12 cellular contexts compared by ENCODE assay signal in genomic region chr9:131706608-131706970, GRCh38. TPM values are rescaled to one million over a fixed set of nuclear protein-coding genes. Genes with fewer than 3 reads are reported as not detected.
DNase-seq lines count a peak whose midpoint lies in the region; ATAC-seq and TF ChIP-seq lines count a peak whose summit lies in the region.
"Had no signal": no experiment of that assay in that cellular context is flagged by ENCODE, and none has a peak within 500 bp of the region (broad histone marks: within the 10 kb centered on the region; RNA-seq: fewer than 3 reads in every experiment).

No MANE protein-coding gene starts in this region.

- H3K79me2 ChIP-seq in ACC112 (ENCODE audit: control insufficient read depth, insufficient read depth, low read length, unreplicated experiment) (peaks cover 59% of the 10 kb centered on the region), GM23248 (ENCODE audit: insufficient read depth) (peaks cover 87% of the 10 kb centered on the region)

- H3K27me3 Mint-ChIP-seq in chondrocyte (ENCODE audit: low read depth), result no peaks in the 10 kb centered on the region
- no peaks in the 10 kb centered on the region for H3K27me3 Mint-ChIP-seq in natural killer cell (ENCODE audit: low read depth in 2 of 2)

- H3K27me3 ChIP-seq in ACC112 (ENCODE audit: insufficient read depth, low read length) (no peaks in the 10 kb centered on the region), GM23248 (replicated peaks; ENCODE audit: insufficient read depth) (no peaks in the 10 kb centered on the region)

- 96 to 98% methylated on average over 6 of the region's 6 CpGs for WGBS in GM23248 (ENCODE audit: low coverage in 1 of 2, low lambda C conversion rate in 2 of 2, missing lambda C conversion rate in 2 of 2), 2 experiments

- in situ Hi-C loops in GM23248 (cut with MboI), result no loop called here

- H3K4me1 ChIP-seq in ACC112 (ENCODE audit: control insufficient read depth, insufficient read depth, low read length, unreplicated experiment) (peaks cover 37% of the 10 kb centered on the region), GM23248 (ENCODE audit: insufficient read depth) (peaks cover 42% of the 10 kb centered on the region)

- H3K9me3 ChIP-seq in GM23248 (ENCODE audit: low read depth), result no peaks in the 10 kb centered on the region

- peaks cover 22% of the 10 kb centered on the region for H3F3A ChIP-seq in GM23248 (ENCODE audit: insufficient read depth)

- H3K4me3 Mint-ChIP-seq in chondrocyte (ENCODE audit: unreplicated experiment) (no peak overlapping the region), natural killer cell (peak overlapping the region; percentile 22)
- H3K4me3 Mint-ChIP-seq: nephron had no signal

- no peaks in the 10 kb centered on the region for H3K36me3 Mint-ChIP-seq in chondrocyte (ENCODE audit: low read depth)
- H3K36me3 Mint-ChIP-seq in natural killer cell, result no peaks in the 10 kb centered on the region

- TF ChIP-seq CTCF in chondrocyte (IDR thresholded peaks at IDR 0.05), result no peak
- no peak for TF ChIP-seq CTCF in natural killer cell (IDR thresholded peaks at IDR 0.05)

- no peaks in the 10 kb centered on the region for H4K20me1 ChIP-seq in GM23248 (ENCODE audit: insufficient read depth)

- H2AFZ ChIP-seq in ACC112 (ENCODE audit: low read length, unreplicated experiment) (no peak overlapping the region), GM23248 (no peak overlapping the region)

- peak overlapping the region; percentile 90 for H3K27ac ChIP-seq in ACC112 (ENCODE audit: low read depth, low read length)
- H3K27ac ChIP-seq in GM23248, result peak overlapping the region; percentile 91

- DNase-seq in GM23248 (no peak), chondrocyte (ENCODE audit: low spot score) (no peak), natural killer cell (no peak), SKM-1 treated with dmso at 0.1 percent for 144 hours (lab: John Stamatoyannopoulos, UW; ENCODE audit: unreplicated experiment) (no peak), NCI-H2227 (lab: John Stamatoyannopoulos, UW; ENCODE audit: unreplicated experiment) (no peak), amniotic stem cell (lab: John Stamatoyannopoulos, UW) (no peak)
- DNase-seq: KBM-7, NCI-H2081, T-helper 9 cell had no signal

- H3K9me3 Mint-ChIP-seq in chondrocyte (ENCODE audit: low read depth) (no peaks in the 10 kb centered on the region), natural killer cell (no peaks in the 10 kb centered on the region)
- H3K9me3 Mint-ChIP-seq: nephron had no signal

- intact Hi-C loops in natural killer cell (cut with micrococcal nuclease), result no loop called here

- peaks cover 39% of the 10 kb centered on the region for H3K4me1 Mint-ChIP-seq in chondrocyte (ENCODE audit: low read depth)
- peaks cover 83 to 86% of the 10 kb centered on the region in 2 donors for H3K4me1 Mint-ChIP-seq in natural killer cell

- peak overlapping the region; percentile 5 for H3K27ac Mint-ChIP-seq in chondrocyte (ENCODE audit: unreplicated experiment)
- peak overlapping the region; percentile 82 to 92 for H3K27ac Mint-ChIP-seq in natural killer cell
- H3K27ac Mint-ChIP-seq: nephron had no signal

- no peak overlapping the region for H3K4me2 ChIP-seq in GM23248 (ENCODE audit: unreplicated experiment)

- H3K4me3 ChIP-seq in ACC112 (ENCODE audit: low read depth, low read length) (no peak overlapping the region), GM23248 (no peak overlapping the region)

- ATAC-seq in natural killer cell (no peak), HG02884 (IDR thresholded peaks at IDR 0.05; ENCODE audit: unreplicated experiment) (no peak)

- H3K9me2 ChIP-seq in GM23248 (ENCODE audit: insufficient read depth), result no peaks in the 10 kb centered on the region

- H3K9ac ChIP-seq in GM23248, result no peak overlapping the region

- no peaks in the 10 kb centered on the region for H3K36me3 ChIP-seq in ACC112 (ENCODE audit: insufficient read depth, low read length)
- no peaks in the 10 kb centered on the region for H3K36me3 ChIP-seq in GM23248 (ENCODE audit: low read depth)

RNA-seq across cellular contexts. Expression of gene RAPGEF1, which starts 33.3 kb away (rescaled TPM):
- total RNA-seq in GM23248 (2014; rRNA removed; shearing (Covaris generic)), result 21.1 and 24.1 TPM in 2 replicates
- 3.3 and 3.4 TPM in 2 replicates for polyA plus RNA-seq in GM23248 (2016; fragmentation: Nextera tagmentation; extraction: Ambion mirVana)
- 65.4 to 77.3 TPM (median 73.1 TPM) in 3 replicates for total RNA-seq in chondrocyte
- total RNA-seq in natural killer cell, result 100 to 1,000 TPM; 210 to 224 (median 222) TPM
